ENCODE assay signal across 1 cellular context in the genomic region with DNA sequence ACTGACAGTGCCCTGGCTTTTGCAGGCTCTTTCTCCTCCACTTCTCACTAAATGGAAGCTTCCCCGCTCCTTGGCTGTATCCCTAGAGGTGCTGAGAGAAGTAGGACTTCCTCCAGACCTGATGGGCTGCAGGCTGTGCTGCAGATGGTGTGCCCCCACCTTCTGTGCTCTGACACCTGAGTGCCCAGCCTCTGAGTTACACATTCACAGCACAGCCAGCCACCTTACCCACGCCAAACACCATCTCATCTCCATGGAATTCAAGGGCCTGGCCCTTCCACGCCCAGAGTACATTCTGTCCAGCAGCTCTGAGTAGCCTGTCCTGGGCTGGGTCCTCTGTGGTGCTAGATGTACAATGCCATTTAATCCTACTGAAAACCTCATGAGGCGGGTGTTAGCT.
TF ChIP-seq lines count a peak whose summit lies in the region.

No MANE protein-coding gene starts in this region.

TF ChIP-seq in SK-N-SH, 30 proteins besides CTCF, POLR2A, EP300 and RAD21 (continued from another document):
- no peak for TF ChIP-seq MEF2A (IDR thresholded peaks at IDR 0.05; ENCODE audit: borderline replicate concordance, low read depth)
- no peak for TF ChIP-seq SMC3 (IDR thresholded peaks at IDR 0.05; ENCODE audit: low read depth, low read length)
- no peak for TF ChIP-seq FOXM1 (IDR thresholded peaks at IDR 0.05; ENCODE audit: low read depth)
- no peak for TF ChIP-seq YY1 (IDR thresholded peaks at IDR 0.05; ENCODE audit: low read depth)
- TF ChIP-seq, protein P1, sequence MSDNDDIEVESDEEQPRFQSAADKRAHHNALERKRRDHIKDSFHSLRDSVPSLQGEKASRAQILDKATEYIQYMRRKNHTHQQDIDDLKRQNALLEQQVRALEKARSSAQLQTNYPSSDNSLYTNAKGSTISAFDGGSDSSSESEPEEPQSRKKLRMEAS (IDR thresholded peaks at IDR 0.05; ENCODE audit: low read depth), result no peak
- TF ChIP-seq CHD2 (IDR thresholded peaks at IDR 0.05; ENCODE audit: low read length, partially characterized antibody), result no peak
- TF ChIP-seq ELF1 (IDR thresholded peaks at IDR 0.05), result no peak
- TF ChIP-seq FOSL2 (IDR thresholded peaks at IDR 0.05; ENCODE audit: borderline replicate concordance, low read depth), result no peak
- no peak for TF ChIP-seq USF2 (IDR thresholded peaks at IDR 0.05; ENCODE audit: borderline replicate concordance, low read depth, low read length)
TF ChIP-seq in SK-N-SH: peak in this region for 0.
